Comparison of ENCODE assay signal across 1 cellular context in genomic region chr6:24666616-24667377, GRCh38.
TF ChIP-seq lines count a peak whose summit lies in the region.

Gene ACOT13, plus strand, starts transcription at chr6:24667077. Its CDS starts 187 bp downstream, at chr6:24667264.
Gene TDP2, minus strand, starts transcription at chr6:24666899. Its CDS starts 37 bp downstream, at chr6:24666862.

TF ChIP-seq in HepG2, 621 proteins besides CTCF, POLR2A, EP300 and RAD21 (continued from another document and continues in another):
- TF ChIP-seq BCLAF1 (IDR thresholded peaks at IDR 0.05) (no peak), EEA1 (CRISPR knock-in tag; IDR thresholded peaks at IDR 0.05; ENCODE audit: borderline replicate concordance) (peak; percentile 95; the same call in 1 of the 2 replicates), ATAD3A (CRISPR knock-in tag; IDR thresholded peaks at IDR 0.05) (no peak), ZNF747 (CRISPR knock-in tag; IDR thresholded peaks at IDR 0.05; ENCODE audit: borderline replicate concordance) (peak; percentile 97), IKZF4 (CRISPR knock-in tag; IDR thresholded peaks at IDR 0.05; ENCODE audit: borderline replicate concordance, low read depth, not compliant biosample characterization) (no peak), THRA (CRISPR knock-in tag; IDR thresholded peaks at IDR 0.05; ENCODE audit: borderline replicate concordance) (peak; percentile 28), RFX3 (CRISPR knock-in tag; IDR thresholded peaks at IDR 0.05) (peak; percentile 33; the same call in 1 of the 2 replicates), ARNTL (CRISPR knock-in tag; IDR thresholded peaks at IDR 0.05) (no peak), HES4 (CRISPR knock-in tag; IDR thresholded peaks at IDR 0.05; ENCODE audit: borderline replicate concordance) (peak; percentile 84; the same call in 1 of the 2 replicates), ZNF326 (CRISPR knock-in tag; IDR thresholded peaks at IDR 0.05; ENCODE audit: borderline replicate concordance) (no peak), SMC3 (IDR thresholded peaks at IDR 0.05; ENCODE audit: low read length) (peak; percentile 40), ZNF251 (CRISPR knock-in tag; IDR thresholded peaks at IDR 0.05) (no peak), ZNF530 (CRISPR knock-in tag; IDR thresholded peaks at IDR 0.05; ENCODE audit: low read depth) (no peak), TBX2 (CRISPR knock-in tag; IDR thresholded peaks at IDR 0.05; ENCODE audit: borderline replicate concordance) (peak; percentile 90), STAT5B (CRISPR knock-in tag; IDR thresholded peaks at IDR 0.05) (0 out of 2 replicates have a peak, but pooled peaks have one; percentile 21), JUNB (CRISPR knock-in tag; IDR thresholded peaks at IDR 0.05; ENCODE audit: borderline replicate concordance) (no peak; the same call in 1 of the 2 replicates), DRAP1 (CRISPR knock-in tag; IDR thresholded peaks at IDR 0.05) (peak; percentile 96), CERS6 (CRISPR knock-in tag; IDR thresholded peaks at IDR 0.05) (no peak), ZBTB44 (CRISPR knock-in tag; IDR thresholded peaks at IDR 0.05) (peak; percentile 93; the same call in 1 of the 2 replicates), ZNF776 (CRISPR knock-in tag; IDR thresholded peaks at IDR 0.05) (peak; percentile 53; the same call in 1 of the 2 replicates), ZNF362 (CRISPR knock-in tag; IDR thresholded peaks at IDR 0.05; ENCODE audit: borderline replicate concordance) (no peak), CHD2 (IDR thresholded peaks at IDR 0.05; ENCODE audit: low read depth, low read length) (no peak), HOXA9 (CRISPR knock-in tag; IDR thresholded peaks at IDR 0.05; ENCODE audit: borderline replicate concordance) (peak; percentile 17; the same call in 1 of the 2 replicates), MLXIP (CRISPR knock-in tag; IDR thresholded peaks at IDR 0.05; ENCODE audit: borderline replicate concordance) (no peak), ETS1 (CRISPR knock-in tag; IDR thresholded peaks at IDR 0.05) (no peak), MBD4 (IDR thresholded peaks at IDR 0.05; ENCODE audit: borderline replicate concordance, low read length) (no peak), ZNF484 (CRISPR knock-in tag; IDR thresholded peaks at IDR 0.05; ENCODE audit: borderline replicate concordance, low read depth) (no peak), FOSL1 (CRISPR knock-in tag; IDR thresholded peaks at IDR 0.05; ENCODE audit: borderline replicate concordance) (peak; percentile 49; the same call in 1 of the 2 replicates), KMT2A (CRISPR knock-in tag; IDR thresholded peaks at IDR 0.05) (peak; percentile 97), ZNF792 (CRISPR knock-in tag; IDR thresholded peaks at IDR 0.05) (peak; percentile 85; the same call in 1 of the 2 replicates), TFAP4 (IDR thresholded peaks at IDR 0.05; ENCODE audit: borderline replicate concordance, low read depth) (peak; percentile 66), RFXANK (CRISPR knock-in tag; IDR thresholded peaks at IDR 0.05) (peak; percentile 94), SP2 (CRISPR knock-in tag; IDR thresholded peaks at IDR 0.05) (no peak), NCOR1 (IDR thresholded peaks at IDR 0.05; ENCODE audit: borderline replicate concordance, low read length) (peak; percentile 97), ZBTB2 (CRISPR knock-in tag; IDR thresholded peaks at IDR 0.05; ENCODE audit: low read depth) (peak; percentile 58; the same call in 1 of the 2 replicates), PCBP1 (IDR thresholded peaks at IDR 0.05; ENCODE audit: borderline replicate concordance, low read depth, low read length) (peak; percentile 90; the same call in 1 of the 2 replicates), TOPORS (CRISPR knock-in tag; IDR thresholded peaks at IDR 0.05) (peak; percentile 87), EZH2 (conservative IDR thresholded peaks at IDR 0.05; ENCODE audit: low read depth, low read length) (no peak), ISX (CRISPR knock-in tag; conservative IDR thresholded peaks at IDR 0.05) (0 out of 2 replicates have a peak, but pooled peaks have one; percentile 69), ZBTB42 (CRISPR knock-in tag; IDR thresholded peaks at IDR 0.05) (peak; percentile 91), POLR2G (IDR thresholded peaks at IDR 0.05; ENCODE audit: low read depth, low read length) (peak; percentile 96), MYNN (CRISPR knock-in tag; IDR thresholded peaks at IDR 0.05; ENCODE audit: low read depth) (no peak), ARHGAP35 (CRISPR knock-in tag; IDR thresholded peaks at IDR 0.05; ENCODE audit: borderline replicate concordance) (peak; percentile 75; the same call in 1 of the 2 replicates), ZNF512B (CRISPR knock-in tag; IDR thresholded peaks at IDR 0.05; ENCODE audit: borderline replicate concordance) (no peak; the same call in 1 of the 2 replicates)
